Comparison of ENCODE assay signal across 25 cellular contexts in genomic region chr10:77377678-77378352, GRCh38.
DNase-seq lines count a peak whose midpoint lies in the region; ATAC-seq, FAIRE-seq and TF ChIP-seq lines count a peak whose summit lies in the region.
"Had no signal": no experiment of that assay in that cellular context is flagged by ENCODE, and none has a peak within 500 bp of the region (broad histone marks: within the 10 kb centered on the region; RNA-seq: fewer than 3 reads in every experiment).

No MANE protein-coding gene starts in this region.

- no peak overlapping the region for H3K27ac Mint-ChIP-seq in activated naive CD8-positive, alpha-beta T cell treated with anti-CD3 and anti-CD28 coated beads for 36 hours
- H3K27ac Mint-ChIP-seq: activated CD4-positive, alpha-beta T cell treated with anti-CD3 and anti-CD28 coated beads, Interleukin-2, amount 10 ng/mL, durations not matched to agents 24 days and 14 days; CD4-positive, CD25-positive, alpha-beta regulatory T cell; IgD-negative memory B cell had no signal

- H3K4me3 ChIP-seq in PC-3 (ENCODE audit: low read length) (no peak overlapping the region), epithelial cell of proximal tubule (ENCODE audit: low read depth, low read length) (no peak overlapping the region), mesendoderm (ENCODE audit: low read length) (no peak overlapping the region)
- H3K4me3 ChIP-seq: GM23248, mucosa of descending colon, right atrium auricular region, upper lobe of right lung had no signal

- H3K23ac ChIP-seq in mesendoderm (ENCODE audit: low read length): no peak overlapping the region

- H2BK5ac ChIP-seq in mesendoderm (ENCODE audit: low read length): no peak overlapping the region

- H3K4me2 ChIP-seq in PC-3 (ENCODE audit: low read length) (no peak overlapping the region), mesendoderm (ENCODE audit: low read length) (no peak overlapping the region)

- no peak overlapping the region for H4K5ac ChIP-seq in mesendoderm (ENCODE audit: low read length)

- TF ChIP-seq CTCF in D721Med (IDR thresholded peaks at IDR 0.05; ENCODE audit: insufficient read depth, missing control alignments): peak; percentile 23
- TF ChIP-seq CTCF in PC-3 (conservative IDR thresholded peaks at IDR 0.05; ENCODE audit: low read depth, low read length): peak; percentile 53; the same call in 1 of the 2 replicates
- TF ChIP-seq CTCF in epithelial cell of proximal tubule (conservative IDR thresholded peaks at IDR 0.05; ENCODE audit: low read depth, low read length): peak; percentile 40

- BruUV-seq in PC-3 (replicated peaks; lab: Mats Ljungman, UMichigan): no TSS peak

- FAIRE-seq in D721Med (lab: Jason Lieb, UNC): no peak
- FAIRE-seq: GM18507 had no signal

- H2BK120ac ChIP-seq in mesendoderm (ENCODE audit: low read depth, low read length): no peak overlapping the region

- peak; percentile 30; the same call in 1 of the 2 replicates for ATAC-seq in PC-3
- ATAC-seq in activated T-cell treated with anti-CD3 and anti-CD28 coated beads, Interleukin-2, amount 50 U/mL, for 4 hours: no peak
- ATAC-seq: mucosa of descending colon, upper lobe of right lung had no signal

- no peak overlapping the region for H4K8ac ChIP-seq in mesendoderm (ENCODE audit: low read depth, low read length)

- no peaks in the 10 kb centered on the region for H3K27me3 ChIP-seq in PC-3 (ENCODE audit: low read length)
- H3K27me3 ChIP-seq in mesendoderm (ENCODE audit: insufficient read depth, low read length, poor library complexity): no peaks in the 10 kb centered on the region
- H3K27me3 ChIP-seq: right atrium auricular region, upper lobe of right lung had no signal

- POLR2A ChIA-PET in PC-3 (lab: Charles Lee; ENCODE audit: unreplicated experiment): interaction anchor here (0.5 to 0.6 kb wide), 3 partner anchors 15 to 257 kb away, joined by 3 to 5 read pairs (median 4); no protein-coding TSS in a partner anchor

- no peak overlapping the region for H3K56ac ChIP-seq in mesendoderm (ENCODE audit: low read length)

- H3K9me2 ChIP-seq in PC-3 (replicated peaks; ENCODE audit: low read length): no peaks in the 10 kb centered on the region

- no peaks in the 10 kb centered on the region for H3F3A ChIP-seq in PC-3 (ENCODE audit: low read length, unreplicated experiment)

- intact Hi-C loops in PC-3 (cut with micrococcal nuclease): no loop called here

- H3K36me3 ChIP-seq in PC-3 (ENCODE audit: low read depth, low read length) (peaks cover 8% of the 10 kb centered on the region), mesendoderm (ENCODE audit: control insufficient read depth, insufficient read depth, low read length) (no peaks in the 10 kb centered on the region)
- H3K36me3 ChIP-seq: neutrophil, right atrium auricular region, upper lobe of right lung had no signal

- no peaks in the 10 kb centered on the region for H3K9me3 ChIP-seq in PC-3 (ENCODE audit: low read length)
- H3K9me3 ChIP-seq: mucosa of descending colon, neutrophil, right atrium auricular region, upper lobe of right lung had no signal

- no peak overlapping the region for H3K4ac ChIP-seq in mesendoderm (ENCODE audit: low read depth, low read length)

- no peak overlapping the region for H2BK15ac ChIP-seq in mesendoderm (replicated peaks; ENCODE audit: low read depth)

- H3K9me3 Mint-ChIP-seq in activated naive CD8-positive, alpha-beta T cell treated with anti-CD3 and anti-CD28 coated beads for 36 hours: no peaks in the 10 kb centered on the region
- no peaks in the 10 kb centered on the region for H3K9me3 Mint-ChIP-seq in activated T-cell treated with anti-CD3 and anti-CD28 coated beads, Interleukin-2, amount 50 U/mL, for 4 hours
- H3K9me3 Mint-ChIP-seq: activated CD4-positive, alpha-beta T cell treated with anti-CD3 and anti-CD28 coated beads, Interleukin-2, amount 10 ng/mL, durations not matched to agents 24 days and 14 days had no signal

- DNase-seq in D721Med (ENCODE audit: insufficient read length, low spot score): no peak
- DNase-seq in PC-3: peak; percentile 44
- no peak for DNase-seq in epithelial cell of proximal tubule (ENCODE audit: low read depth)
- DNase-seq in mesendoderm: peak; percentile 43
- no peak for DNase-seq in activated naive CD8-positive, alpha-beta T cell treated with anti-CD3 and anti-CD28 coated beads for 36 hours
- DNase-seq in SHP77 treated with DMSO at 0.1 percent for 48 hours (lab: John Stamatoyannopoulos, UW): no peak
- no peak for DNase-seq in activated T-cell treated with anti-CD3 and anti-CD28 coated beads, Interleukin-2, amount 50 U/mL, for 4 hours
- DNase-seq in SKM-1 treated with dmso at 0.1 percent for 144 hours (lab: John Stamatoyannopoulos, UW; ENCODE audit: unreplicated experiment): no peak
- DNase-seq: activated CD4-positive, alpha-beta T cell treated with anti-CD3 and anti-CD28 coated beads, Interleukin-2, amount 10 ng/mL, durations not matched to agents 24 days and 14 days; activated CD8-positive, alpha-beta memory T cell treated with anti-CD3 and anti-CD28 coated beads, Interleukin-2, amount 50 U/mL, for 48 hours; aorta; CD4-positive, CD25-positive, alpha-beta regulatory T cell; DMS79 treated with DMSO at 0.1 percent for 48 hours; hippocampal formation; mucosa of descending colon; NCI-H2029 treated with DMSO at 0.1 percent for 48 hours; NCI-H524 treated with DMSO at 0.1 percent for 48 hours; stimulated activated CD4-positive, alpha-beta T cell treated with anti-CD3 and anti-CD28 coated beads, Interleukin-15, amount 100 ng/mL, for 24 hours; stimulated activated naive CD4-positive, alpha-beta T cell treated with Interleukin-2 at 50 U/mL for 16 hours; upper lobe of right lung had no signal

- H3K36me3 Mint-ChIP-seq in activated naive CD8-positive, alpha-beta T cell treated with anti-CD3 and anti-CD28 coated beads for 36 hours: no peaks in the 10 kb centered on the region
- H3K36me3 Mint-ChIP-seq in activated T-cell treated with anti-CD3 and anti-CD28 coated beads, Interleukin-2, amount 50 U/mL, for 4 hours (ENCODE audit: insufficient read depth): no peaks in the 10 kb centered on the region
- H3K36me3 Mint-ChIP-seq: CD4-positive, CD25-positive, alpha-beta regulatory T cell; IgD-negative memory B cell had no signal

- no peak overlapping the region for H3K9ac ChIP-seq in PC-3 (ENCODE audit: low read length)
- no peak overlapping the region for H3K9ac ChIP-seq in mesendoderm (ENCODE audit: low read length)
- H3K9ac ChIP-seq: GM23248 had no signal

- no peak overlapping the region for H3K27ac ChIP-seq in PC-3 (ENCODE audit: low read length)
- no peak overlapping the region for H3K27ac ChIP-seq in mesendoderm (ENCODE audit: low read depth, low read length)
- H3K27ac ChIP-seq: GM23248, neutrophil, right atrium auricular region, upper lobe of right lung had no signal

- no CpG with 5 or more reads among the region's 6 CpGs for WGBS in mesendoderm (ENCODE audit: extremely low coverage, insufficient coverage, low lambda C conversion rate)

- H3K79me2 ChIP-seq in PC-3 (ENCODE audit: low read length) (no peaks in the 10 kb centered on the region), mesendoderm (ENCODE audit: control insufficient read depth, insufficient read depth, low read length) (no peaks in the 10 kb centered on the region)

- CTCF ChIA-PET in PC-3 (lab: Charles Lee): no interaction called here

- H4K20me1 ChIP-seq in PC-3 (ENCODE audit: low read length): no peaks in the 10 kb centered on the region

- peaks cover 5% of the 10 kb centered on the region for H3K4me1 Mint-ChIP-seq in activated naive CD8-positive, alpha-beta T cell treated with anti-CD3 and anti-CD28 coated beads for 36 hours
- H3K4me1 Mint-ChIP-seq in activated T-cell treated with anti-CD3 and anti-CD28 coated beads, Interleukin-2, amount 50 U/mL, for 4 hours (ENCODE audit: low read depth): no peaks in the 10 kb centered on the region
- H3K4me1 Mint-ChIP-seq: activated CD4-positive, alpha-beta T cell treated with anti-CD3 and anti-CD28 coated beads, Interleukin-2, amount 10 ng/mL, durations not matched to agents 24 days and 14 days; CD4-positive, CD25-positive, alpha-beta regulatory T cell had no signal

- no peak overlapping the region for H3K4me3 Mint-ChIP-seq in activated naive CD8-positive, alpha-beta T cell treated with anti-CD3 and anti-CD28 coated beads for 36 hours
- H3K4me3 Mint-ChIP-seq in activated T-cell treated with anti-CD3 and anti-CD28 coated beads, Interleukin-2, amount 50 U/mL, for 4 hours: no peak overlapping the region
- H3K4me3 Mint-ChIP-seq: activated CD4-positive, alpha-beta T cell treated with anti-CD3 and anti-CD28 coated beads, Interleukin-2, amount 10 ng/mL, durations not matched to agents 24 days and 14 days; CD4-positive, CD25-positive, alpha-beta regulatory T cell; IgD-negative memory B cell had no signal

- H3K18ac ChIP-seq in mesendoderm (ENCODE audit: low read length): no peak overlapping the region

- peaks cover 9% of the 10 kb centered on the region for H3K27me3 Mint-ChIP-seq in activated naive CD8-positive, alpha-beta T cell treated with anti-CD3 and anti-CD28 coated beads for 36 hours
- peaks cover 10% of the 10 kb centered on the region for H3K27me3 Mint-ChIP-seq in activated T-cell treated with anti-CD3 and anti-CD28 coated beads, Interleukin-2, amount 50 U/mL, for 4 hours (ENCODE audit: low read depth)
- H3K27me3 Mint-ChIP-seq: CD4-positive, CD25-positive, alpha-beta regulatory T cell had no signal

- no peaks in the 10 kb centered on the region for H3K79me1 ChIP-seq in mesendoderm (ENCODE audit: low read length)

- no peak overlapping the region for H2AFZ ChIP-seq in PC-3 (ENCODE audit: low read length)
- H2AFZ ChIP-seq: GM23248 had no signal

- H2AK5ac ChIP-seq in mesendoderm (ENCODE audit: low read length): no peak overlapping the region

- H3K4me1 ChIP-seq in PC-3 (ENCODE audit: insufficient read depth, low read length) (peaks cover under 1% of the 10 kb centered on the region; the same call in 1 of the 2 replicates), mesendoderm (ENCODE audit: control insufficient read depth, low read depth, low read length) (no peaks in the 10 kb centered on the region)
- H3K4me1 ChIP-seq: right atrium auricular region, upper lobe of right lung had no signal

Comparison
In these comparisons a context has a peak if more than half of its experiments do, and no peak if none do; other contexts are left out.
1. DNase-seq: peak in PC-3 (single experiment) and mesendoderm (single experiment); none in D721Med (single experiment), epithelial cell of proximal tubule (single experiment), activated naive CD8-positive, alpha-beta T cell treated with anti-CD3 and anti-CD28 coated beads for 36 hours (single experiment), SHP77 treated with DMSO at 0.1 percent for 48 hours (single experiment), activated T-cell treated with anti-CD3 and anti-CD28 coated beads, Interleukin-2, amount 50 U/mL, for 4 hours (single experiment) and SKM-1 treated with dmso at 0.1 percent for 144 hours (single experiment).
2. Peak in every context shown above with its lines, with median percentiles within 50 percentile points of each other: CTCF ChIP-seq.